ENCODE assay signal across 8 cellular contexts in genomic region chr20:31719644-31720485, GRCh38. TPM values are rescaled to one million over a fixed set of nuclear protein-coding genes. Genes with fewer than 3 reads are reported as not detected.
DNase-seq lines count a peak whose midpoint lies in the region; ATAC-seq and TF ChIP-seq lines count a peak whose summit lies in the region.

No MANE protein-coding gene starts in this region.

- H3K9ac ChIP-seq in SU-DHL-6 (ENCODE audit: low read length) = peak overlapping the region; percentile 81

- peak overlapping the region; percentile 70 for H3K4me3 ChIP-seq in SU-DHL-6 (ENCODE audit: insufficient read depth, low read length, poor library complexity, severe bottlenecking)
- peak overlapping the region; percentile 71 for H3K4me3 ChIP-seq in fibroblast of mammary gland (ENCODE audit: control insufficient read depth, low read depth, low read length)
- H3K4me3 ChIP-seq in osteoblast (ENCODE audit: insufficient read depth, low read length) = peak overlapping the region; percentile 84

- DNase-seq in activated T-cell treated with anti-CD3 and anti-CD28 coated beads, Interleukin-2, amount 50 U/mL, for 24 hours = no peak
- no peak for DNase-seq in activated T-cell treated with anti-CD3 and anti-CD28 coated beads, Interleukin-2, amount 50 U/mL, for 48 hours
- no peak for DNase-seq in fibroblast of mammary gland (ENCODE audit: low read depth)
- DNase-seq in osteoblast (ENCODE audit: insufficient read length, low spot score, missing footprints) = no peak
- DNase-seq in NCI-H2227 (lab: John Stamatoyannopoulos, UW; ENCODE audit: unreplicated experiment) = no peak
- no peak for DNase-seq in cerebellum (ENCODE audit: low spot score)

- H4K20me1 ChIP-seq in SU-DHL-6 (ENCODE audit: low read depth, low read length) = no peaks in the 10 kb centered on the region
- H4K20me1 ChIP-seq in osteoblast (ENCODE audit: insufficient read depth, low read length) = peaks cover 6% of the 10 kb centered on the region

- H3K4me2 ChIP-seq in SU-DHL-6 (ENCODE audit: low read depth, low read length, poor library complexity, severe bottlenecking) (peak overlapping the region; percentile 91), osteoblast (ENCODE audit: insufficient read depth, low read length) (peak overlapping the region; percentile 93)

- H3K79me2 ChIP-seq in SU-DHL-6 (ENCODE audit: insufficient read depth, low read length) (peaks cover 72% of the 10 kb centered on the region), osteoblast (ENCODE audit: insufficient read depth, low read length) (peaks cover 86% of the 10 kb centered on the region)

- no peak for TF ChIP-seq CTCF in SU-DHL-6 (IDR thresholded peaks at IDR 0.05; ENCODE audit: insufficient read depth, low read length, poor library complexity, severe bottlenecking)
- no peak for TF ChIP-seq CTCF in fibroblast of mammary gland (conservative IDR thresholded peaks at IDR 0.05; ENCODE audit: control insufficient read depth, insufficient read depth, low read depth, low read length)
- TF ChIP-seq CTCF in osteoblast (IDR thresholded peaks at IDR 0.05; ENCODE audit: extremely low read depth, low read depth, low read length) = no peak

- peaks cover 59% of the 10 kb centered on the region for H3K4me1 ChIP-seq in osteoblast (ENCODE audit: insufficient read depth, low read length)

- H3K4me3 Mint-ChIP-seq in activated T-cell treated with anti-CD3 and anti-CD28 coated beads, Interleukin-2, amount 50 U/mL, for 24 hours = peak overlapping the region; percentile 93

- peaks cover 16% of the 10 kb centered on the region for H3F3A ChIP-seq in SU-DHL-6 (ENCODE audit: insufficient read depth)

- peaks cover 35% of the 10 kb centered on the region for H3K4me1 Mint-ChIP-seq in activated T-cell treated with anti-CD3 and anti-CD28 coated beads, Interleukin-2, amount 50 U/mL, for 24 hours (ENCODE audit: low read depth)

- no peaks in the 10 kb centered on the region for H3K27me3 Mint-ChIP-seq in activated T-cell treated with anti-CD3 and anti-CD28 coated beads, Interleukin-2, amount 50 U/mL, for 24 hours

- no peaks in the 10 kb centered on the region for H3K9me2 ChIP-seq in SU-DHL-6 (replicated peaks; ENCODE audit: insufficient read depth, low read length)

- no peak overlapping the region for H2AFZ ChIP-seq in SU-DHL-6 (ENCODE audit: low read depth, low read length, severe bottlenecking)
- no peak overlapping the region for H2AFZ ChIP-seq in osteoblast (ENCODE audit: low read length)

- H3K27ac Mint-ChIP-seq in activated T-cell treated with anti-CD3 and anti-CD28 coated beads, Interleukin-2, amount 50 U/mL, for 24 hours = peak overlapping the region; percentile 98

- peaks cover 82% of the 10 kb centered on the region for H3K36me3 Mint-ChIP-seq in activated T-cell treated with anti-CD3 and anti-CD28 coated beads, Interleukin-2, amount 50 U/mL, for 24 hours (ENCODE audit: low read depth)

- H3K9me3 Mint-ChIP-seq in activated T-cell treated with anti-CD3 and anti-CD28 coated beads, Interleukin-2, amount 50 U/mL, for 24 hours = no peaks in the 10 kb centered on the region

- ATAC-seq in HG03025 (IDR thresholded peaks at IDR 0.05; ENCODE audit: low FRiP score, unreplicated experiment) = no peak

- H3K27me3 ChIP-seq in SU-DHL-6 (ENCODE audit: low read length) (no peaks in the 10 kb centered on the region), osteoblast (ENCODE audit: insufficient read depth, low read length) (no peaks in the 10 kb centered on the region)

- H3K27ac ChIP-seq in SU-DHL-6 (ENCODE audit: low read depth, low read length) (peak overlapping the region; percentile 89), osteoblast (ENCODE audit: low read depth, low read length) (peak overlapping the region; percentile 97)

- H3K36me3 ChIP-seq in SU-DHL-6 (ENCODE audit: low read length) = no peaks in the 10 kb centered on the region
- H3K36me3 ChIP-seq in osteoblast (ENCODE audit: insufficient read depth, low read length) = peaks cover 33% of the 10 kb centered on the region

- H3K9me3 ChIP-seq in SU-DHL-6 (ENCODE audit: insufficient read depth, low read length) = no peaks in the 10 kb centered on the region
- no peaks in the 10 kb centered on the region for H3K9me3 ChIP-seq in osteoblast (ENCODE audit: low read depth, low read length)

RNA-seq across cellular contexts. Expression of gene BCL2L1, which starts 2.8 kb away (rescaled TPM):
- total RNA-seq in osteoblast (127 and 136 TPM in 2 replicates), cerebellum (30.4 TPM)

RNA-seq across cellular contexts. Expression of gene TPX2, which starts 19.2 kb away (rescaled TPM):
- total RNA-seq in osteoblast = 16.2 and 18.5 TPM in 2 replicates
- total RNA-seq in cerebellum = 15.4 TPM
